In genomic region chr3:143157957-143158548, GRCh38 we compare ENCODE assay signal across 11 cellular contexts. TPM values are rescaled to one million over a fixed set of nuclear protein-coding genes. Genes with fewer than 3 reads are reported as not detected.
DNase-seq lines count a peak whose midpoint lies in the region; ATAC-seq, FAIRE-seq and TF ChIP-seq lines count a peak whose summit lies in the region.
"Had no signal": no experiment of that assay in that cellular context is flagged by ENCODE, and none has a peak within 500 bp of the region (broad histone marks: within the 10 kb centered on the region; RNA-seq: fewer than 3 reads in every experiment).

No MANE protein-coding gene starts in this region.

- no peak overlapping the region for H3K4me3 ChIP-seq in neural progenitor cell
- no peak overlapping the region for H3K4me3 ChIP-seq in WERI-Rb-1 (ENCODE audit: low read depth, low read length)
- H3K4me3 ChIP-seq: left ventricle myocardium inferior had no signal

- FAIRE-seq in urothelium cell line (lab: Jason Lieb, UNC), result no peak

- H3K4me2 ChIP-seq in neural progenitor cell, result no peak overlapping the region

- no peak overlapping the region for H3K9ac ChIP-seq in neural progenitor cell

- peak; percentile 33 for DNase-seq in iPS-NIHi11 (ENCODE audit: low spot score)
- DNase-seq in urothelium cell line (ENCODE audit: low spot score), result no peak
- DNase-seq in neural progenitor cell (ENCODE audit: low spot score), result no peak
- DNase-seq in WERI-Rb-1, result no peak
- no peak for DNase-seq in DMS79 treated with DMSO at 0.1 percent for 48 hours (lab: John Stamatoyannopoulos, UW)
- DNase-seq: activated CD8-positive, alpha-beta memory T cell treated with anti-CD3 and anti-CD28 coated beads, Interleukin-2, amount 50 U/mL, for 4 hours; effector CD8-positive, alpha-beta T cell; left ventricle myocardium inferior had no signal

- no peaks in the 10 kb centered on the region for H3K79me2 ChIP-seq in neural progenitor cell (ENCODE audit: low read depth)

- no peaks in the 10 kb centered on the region for H3K27me3 ChIP-seq in neural progenitor cell
- no peaks in the 10 kb centered on the region for H3K27me3 ChIP-seq in WERI-Rb-1 (ENCODE audit: insufficient read depth, low read depth, severe bottlenecking)

- TF ChIP-seq CTCF in neural progenitor cell (IDR thresholded peaks at IDR 0.05) (no peak), WERI-Rb-1 (IDR thresholded peaks at IDR 0.05; ENCODE audit: low read depth, low read length) (no peak)

- no peaks in the 10 kb centered on the region for H3F3A ChIP-seq in neural progenitor cell (ENCODE audit: low read depth)

- H4K20me1 ChIP-seq in neural progenitor cell (ENCODE audit: low read depth), result no peaks in the 10 kb centered on the region

- H3K9me3 ChIP-seq in neural progenitor cell (ENCODE audit: low read depth), result no peaks in the 10 kb centered on the region
- no peaks in the 10 kb centered on the region for H3K9me3 ChIP-seq in WERI-Rb-1 (ENCODE audit: severe bottlenecking)
- H3K9me3 ChIP-seq: left ventricle myocardium inferior had no signal

- peaks cover 8% of the 10 kb centered on the region for H3K4me1 Mint-ChIP-seq in neural progenitor cell

- H3K4me1 ChIP-seq in neural progenitor cell, result no peaks in the 10 kb centered on the region

- H3K9me3 Mint-ChIP-seq in neural progenitor cell, result no peaks in the 10 kb centered on the region

- ATAC-seq in GM18909 (IDR thresholded peaks at IDR 0.05; ENCODE audit: poor library complexity, unreplicated experiment), result peak; percentile 54
- ATAC-seq in GM21619 (IDR thresholded peaks at IDR 0.05; ENCODE audit: unreplicated experiment), result peak; percentile 59
- ATAC-seq in HG03342 (IDR thresholded peaks at IDR 0.05; ENCODE audit: unreplicated experiment), result peak; percentile 68

- H3K36me3 Mint-ChIP-seq in neural progenitor cell, result no peaks in the 10 kb centered on the region

- H3K4me3 Mint-ChIP-seq in neural progenitor cell, result no peak overlapping the region

- H3K27ac ChIP-seq in neural progenitor cell, result no peak overlapping the region
- H3K27ac ChIP-seq in WERI-Rb-1, result no peak overlapping the region
- H3K27ac ChIP-seq: left ventricle myocardium inferior had no signal

- H3K27me3 Mint-ChIP-seq in neural progenitor cell (ENCODE audit: insufficient read depth, low read depth), result peaks cover 2% of the 10 kb centered on the region

- no peak overlapping the region for H2AFZ ChIP-seq in neural progenitor cell (replicated peaks)

- no peak overlapping the region for H3K27ac Mint-ChIP-seq in neural progenitor cell

- no peaks in the 10 kb centered on the region for H3K36me3 ChIP-seq in neural progenitor cell
- no peaks in the 10 kb centered on the region for H3K36me3 ChIP-seq in WERI-Rb-1
- H3K36me3 ChIP-seq: left ventricle myocardium inferior had no signal

RNA-seq across cellular contexts. Expression of gene CHST2, which starts 38.5 kb away (rescaled TPM):
- 5.9 and 10.3 TPM in 2 replicates for total RNA-seq in neural progenitor cell (ENCODE audit: low replicate concordance)
